32 cellular contexts compared by ENCODE assay signal in the genomic region with DNA sequence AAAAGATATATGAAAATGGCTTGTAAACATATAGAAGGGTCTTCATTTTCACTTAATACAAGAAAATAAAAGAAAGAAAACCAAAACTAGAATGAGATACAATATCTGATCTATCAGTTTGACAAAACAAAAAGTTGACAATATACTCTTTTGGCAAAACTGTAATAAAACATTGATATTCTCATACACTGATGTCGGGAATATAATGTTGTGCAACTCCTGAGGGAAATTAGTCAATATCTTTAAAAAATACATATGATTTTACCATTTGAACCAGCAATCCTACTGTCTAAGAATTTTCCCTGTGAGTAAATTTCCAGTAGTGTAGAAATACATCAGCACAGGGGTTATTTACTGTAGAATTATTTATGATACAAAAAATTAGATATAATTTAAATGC.
"Had no signal": no experiment of that assay in that cellular context is flagged by ENCODE, and none has a peak within 500 bp of the region (broad histone marks: within the 10 kb centered on the region; RNA-seq: fewer than 3 reads in every experiment).

No MANE protein-coding gene starts in this region.

- H3K36me3 ChIP-seq: ascending aorta, cardiac muscle cell, WERI-Rb-1 had no signal

- H3K9me3 ChIP-seq: ascending aorta had no signal

- DNase-seq: activated CD4-positive, alpha-beta memory T cell treated with anti-CD3 and anti-CD28 coated beads, Interleukin-2, amount 10 ng/mL, durations not matched to agents 7 days and 5 days; activated CD4-positive, alpha-beta T cell treated with anti-CD3 and anti-CD28 coated beads for 1 hour; activated CD4-positive, alpha-beta T cell treated with anti-CD3 and anti-CD28 coated beads for 36 hours; activated CD4-positive, alpha-beta T cell treated with anti-CD3 and anti-CD28 coated beads for 48 hours; activated CD4-positive, alpha-beta T cell treated with anti-CD3 and anti-CD28 coated beads, Interleukin-2, amount 10 ng/mL, durations not matched to agents 7 days and 5 days; activated CD4-positive, alpha-beta T cell treated with anti-CD3 and anti-CD28 coated beads, Interleukin-2, amount 50 U/mL, for 48 hours; activated CD4-positive, CD25-positive, alpha-beta regulatory T cell; activated CD8-positive, alpha-beta memory T cell treated with anti-CD3 and anti-CD28 coated beads for 24 hours; activated CD8-positive, alpha-beta memory T cell treated with anti-CD3 and anti-CD28 coated beads, Interleukin-2, amount 10 ng/mL, durations not matched to agents 7 days and 5 days; activated CD8-positive, alpha-beta memory T cell treated with anti-CD3 and anti-CD28 coated beads, Interleukin-2, amount 50 U/mL, for 48 hours; activated CD8-positive, alpha-beta T cell treated with anti-CD3 and anti-CD28 coated beads, Interleukin-2, amount 10 ng/mL, durations not matched to agents 7 days and 5 days; activated effector memory CD4-positive, alpha-beta T cell treated with Interleukin-2 at 50 U/mL for 16 hours; activated gamma-delta T cell; activated naive CD4-positive, alpha-beta T cell treated with anti-CD3 and anti-CD28 coated beads, Interleukin-2, amount 10 ng/mL, durations not matched to agents 7 days and 5 days; activated naive CD4-positive, alpha-beta T cell treated with Interleukin-2 at 50 U/mL for 16 hours; activated naive CD8-positive, alpha-beta T cell treated with anti-CD3 and anti-CD28 coated beads, Interleukin-2, amount 10 ng/mL, durations not matched to agents 7 days and 5 days; activated naive CD8-positive, alpha-beta T cell treated with anti-CD3 and anti-CD28 coated beads, Interleukin-2, amount 50 U/mL, for 24 hours; activated T-cell treated with anti-CD3 and anti-CD28 coated beads, Interleukin-2, amount 50 U/mL, for 24 hours; activated T-cell treated with anti-CD3 and anti-CD28 coated beads, Interleukin-2, amount 50 U/mL, for 48 hours; amygdala; anterior cingulate cortex; caudate nucleus; cerebellar nuclear complex; T-helper 1 cell; T-helper 2 cell; T-helper 9 cell; WERI-Rb-1 had no signal

- H3K4me1 ChIP-seq: ascending aorta had no signal

- H3K27me3 ChIP-seq: ascending aorta, cardiac muscle cell had no signal

- FAIRE-seq: bronchial epithelial cell had no signal

- H3K27ac ChIP-seq: ascending aorta, cardiac muscle cell, WERI-Rb-1 had no signal

- ATAC-seq: activated CD4-positive, alpha-beta T cell treated with anti-CD3 and anti-CD28 coated beads for 36 hours; activated CD4-positive, CD25-positive, alpha-beta regulatory T cell treated with anti-CD3 and anti-CD28 coated beads, Interleukin-2, amount 50 U/mL, for 24 hours; activated CD8-positive, alpha-beta memory T cell treated with anti-CD3 and anti-CD28 coated beads, Interleukin-2, amount 10 ng/mL, durations not matched to agents 7 days and 5 days; activated CD8-positive, alpha-beta T cell treated with anti-CD3 and anti-CD28 coated beads, Interleukin-2, amount 10 ng/mL, durations not matched to agents 7 days and 5 days; activated naive CD8-positive, alpha-beta T cell treated with anti-CD3 and anti-CD28 coated beads, Interleukin-2, amount 50 U/mL, for 24 hours; WTC11 had no signal

- H3K4me3 ChIP-seq: ascending aorta, cardiac muscle cell had no signal
